In the genomic region with DNA sequence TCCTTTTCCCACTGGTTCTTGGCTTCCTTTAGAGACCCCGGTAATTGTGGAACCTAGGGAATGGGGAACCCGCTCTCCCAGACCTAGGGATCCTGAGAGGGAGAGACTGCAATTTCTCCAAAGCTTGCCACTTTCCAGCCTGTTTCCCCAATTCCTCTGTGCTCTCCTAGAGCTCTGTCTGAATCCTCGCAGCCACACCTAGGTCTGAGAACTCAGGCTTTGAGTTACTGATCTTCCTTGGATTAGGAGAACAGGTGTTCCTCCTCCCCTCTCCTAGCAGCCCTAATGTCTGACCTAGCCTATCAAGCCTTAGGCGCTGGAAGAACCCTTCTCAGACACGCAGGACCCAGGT, we compare ENCODE assay signal across 10 cellular contexts. TPM values are rescaled to one million over a fixed set of nuclear protein-coding genes. Genes with fewer than 3 reads are reported as not detected.
DNase-seq lines count a peak whose midpoint lies in the region; ATAC-seq and TF ChIP-seq lines count a peak whose summit lies in the region.
"Had no signal": no experiment of that assay in that cellular context is flagged by ENCODE, and none has a peak within 500 bp of the region (broad histone marks: within the 10 kb centered on the region; RNA-seq: fewer than 3 reads in every experiment).

No MANE protein-coding gene starts in this region.

- H3K4me3 Mint-ChIP-seq in T-helper 1 cell treated with Interleukin-12 subunit alpha and Interleukin-12 subunit beta and Interleukin-4 antibody, amounts not matched to agents 30 μg/mL and 1 μg/mL, for 36 hours = peak overlapping the region; percentile 70

- H3K27me3 ChIP-seq in Peyer's patch (no peaks in the 10 kb centered on the region), esophagus muscularis mucosa (peaks cover 0 to 36% (median 3%) of the 10 kb centered on the region in 4 donors), skeletal muscle tissue (ENCODE audit: control insufficient read depth in 3 of 3, insufficient read depth in 3 of 3, low read length in 3 of 3) (peaks cover 18 to 28% (median 21%) of the 10 kb centered on the region in 3 donors)

- peaks cover 0 to 14% (median 6%) of the 10 kb centered on the region in 4 donors for H3K4me1 ChIP-seq in Peyer's patch
- peaks cover 13 to 20% (median 16%) of the 10 kb centered on the region in 4 donors for H3K4me1 ChIP-seq in esophagus muscularis mucosa
- peaks cover 14 to 15% (median 15%) of the 10 kb centered on the region in 3 donors for H3K4me1 ChIP-seq in skeletal muscle tissue (ENCODE audit: control insufficient read depth in 3 of 3, insufficient read depth in 3 of 3, low read length in 3 of 3)

- no peaks in the 10 kb centered on the region for H3K9me3 ChIP-seq in Peyer's patch
- no peaks in the 10 kb centered on the region for H3K9me3 ChIP-seq in esophagus muscularis mucosa
- no peaks in the 10 kb centered on the region for H3K9me3 ChIP-seq in skeletal muscle tissue (ENCODE audit: control insufficient read depth in 3 of 3, low read length in 3 of 3)

- H3K27ac ChIP-seq in Peyer's patch (no peak overlapping the region), esophagus muscularis mucosa (replicated peaks in 1 of 4) (no peak overlapping the region), skeletal muscle tissue (ENCODE audit: low read depth, low read length) (no peak overlapping the region)

- intact Hi-C loops in esophagus muscularis mucosa (cut with DNase I) = no loop called here

- ATAC-seq in GM21367 (IDR thresholded peaks at IDR 0.05; ENCODE audit: unreplicated experiment) = no peak

- H3K9me3 Mint-ChIP-seq in T-helper 1 cell treated with Interleukin-12 subunit alpha and Interleukin-12 subunit beta and Interleukin-4 antibody, amounts not matched to agents 30 μg/mL and 1 μg/mL, for 36 hours = no peaks in the 10 kb centered on the region

- in situ Hi-C loops in ACHN (cut with HindIII; ENCODE audit: low pct_ligation_motif_present, low pct_unique_long_range_greater_than_20kb, low sequenced_read_pairs) = no loop called here

- no peak for TF ChIP-seq EP300 in esophagus muscularis mucosa (IDR thresholded peaks at IDR 0.05)

- DNase-seq in T-helper 1 cell (no peak), Peyer's patch (no peak), esophagus muscularis mucosa (ENCODE audit: extremely low spot score) (no peak), ACHN (no peak), glomerular visceral epithelial cell (ENCODE audit: extremely low spot score) (no peak)
- DNase-seq: NCI-H524 treated with DMSO at 0.1 percent for 48 hours had no signal

- H3K36me3 Mint-ChIP-seq in T-helper 1 cell treated with Interleukin-12 subunit alpha and Interleukin-12 subunit beta and Interleukin-4 antibody, amounts not matched to agents 30 μg/mL and 1 μg/mL, for 36 hours (ENCODE audit: low read depth) = peaks cover 42% of the 10 kb centered on the region

- 35% methylated on average over 5 of the region's 5 CpGs for WGBS in esophagus muscularis mucosa

- peak overlapping the region; percentile 7 for H3K27ac Mint-ChIP-seq in T-helper 1 cell treated with Interleukin-12 subunit alpha and Interleukin-12 subunit beta and Interleukin-4 antibody, amounts not matched to agents 30 μg/mL and 1 μg/mL, for 36 hours

- peaks cover 32% of the 10 kb centered on the region for H3K4me1 Mint-ChIP-seq in T-helper 1 cell treated with Interleukin-12 subunit alpha and Interleukin-12 subunit beta and Interleukin-4 antibody, amounts not matched to agents 30 μg/mL and 1 μg/mL, for 36 hours (ENCODE audit: low read depth)

- TF ChIP-seq POLR2A in Peyer's patch (IDR thresholded peaks at IDR 0.05) = no peak
- TF ChIP-seq POLR2A in esophagus muscularis mucosa (IDR thresholded peaks at IDR 0.05; ENCODE audit: low read depth) = no peak

- peaks cover 0 to 9% (median 0%) of the 10 kb centered on the region in 3 donors for H3K36me3 ChIP-seq in Peyer's patch
- H3K36me3 ChIP-seq in esophagus muscularis mucosa = peaks cover 13 to 28% (median 22%) of the 10 kb centered on the region in 4 donors
- peaks cover 12 to 27% (median 20%) of the 10 kb centered on the region in 3 donors for H3K36me3 ChIP-seq in skeletal muscle tissue (ENCODE audit: control insufficient read depth in 3 of 3, insufficient read depth in 3 of 3, low read length in 3 of 3)

- peak overlapping the region in 3 of 4 donors; percentile 54 to 64 (median 54) for H3K4me3 ChIP-seq in Peyer's patch
- peak overlapping the region; percentile 52 to 60 (median 56) for H3K4me3 ChIP-seq in esophagus muscularis mucosa
- peak overlapping the region in 2 of 3 donors; percentile 37 to 63 for H3K4me3 ChIP-seq in skeletal muscle tissue (ENCODE audit: low read length in 3 of 3)

- no peaks in the 10 kb centered on the region for H3K27me3 Mint-ChIP-seq in T-helper 1 cell treated with Interleukin-12 subunit alpha and Interleukin-12 subunit beta and Interleukin-4 antibody, amounts not matched to agents 30 μg/mL and 1 μg/mL, for 36 hours (ENCODE audit: low read depth)

- TF ChIP-seq CTCF in Peyer's patch (IDR thresholded peaks at IDR 0.05) = no peak
- no peak for TF ChIP-seq CTCF in esophagus muscularis mucosa (IDR thresholded peaks at IDR 0.05)

- peak overlapping the region in 2 of 3 donors; percentile 28 to 75 for H3K9ac ChIP-seq in skeletal muscle tissue (ENCODE audit: low read depth in 1 of 3, low read length in 3 of 3)

RNA-seq across cellular contexts. Expression of gene WNT8B, which starts 20.0 kb away (rescaled TPM):
- total RNA-seq in Peyer's patch (not detected), esophagus muscularis mucosa (not detected), skeletal muscle tissue (not detected)
- total RNA-seq: glomerular endothelial cell had no signal

RNA-seq across cellular contexts. Expression of gene SEC31B, which starts 36.9 kb away (rescaled TPM):
- total RNA-seq in Peyer's patch (10 to 100 TPM in 3 of 4 donors, 1 to 10 TPM in 1; 8.8 to 24.9 (median 23.5) TPM), esophagus muscularis mucosa (1 to 10 TPM; 2.8 to 5.2 (median 4.1) TPM), skeletal muscle tissue (2.6 TPM)

RNA-seq across cellular contexts. Expression of gene NDUFB8, which starts 46.9 kb away (rescaled TPM):
- total RNA-seq in Peyer's patch (100 to 1,000 TPM; 122 to 229 (median 167) TPM), esophagus muscularis mucosa (100 to 1,000 TPM; 231 to 315 (median 279) TPM), skeletal muscle tissue (95.0 TPM)

RNA-seq across cellular contexts. Expression of gene HIF1AN, which starts 52.9 kb away (rescaled TPM):
- total RNA-seq in Peyer's patch (10 to 100 TPM; 17.7 to 25.7 (median 21.8) TPM), esophagus muscularis mucosa (10 to 100 TPM in 3 of 4 donors, 1 to 10 TPM in 1; 7.6 to 15.4 (median 13.6) TPM), skeletal muscle tissue (19.3 TPM)
